Comparison of ENCODE assay signal across 1 cellular context in the genomic region with DNA sequence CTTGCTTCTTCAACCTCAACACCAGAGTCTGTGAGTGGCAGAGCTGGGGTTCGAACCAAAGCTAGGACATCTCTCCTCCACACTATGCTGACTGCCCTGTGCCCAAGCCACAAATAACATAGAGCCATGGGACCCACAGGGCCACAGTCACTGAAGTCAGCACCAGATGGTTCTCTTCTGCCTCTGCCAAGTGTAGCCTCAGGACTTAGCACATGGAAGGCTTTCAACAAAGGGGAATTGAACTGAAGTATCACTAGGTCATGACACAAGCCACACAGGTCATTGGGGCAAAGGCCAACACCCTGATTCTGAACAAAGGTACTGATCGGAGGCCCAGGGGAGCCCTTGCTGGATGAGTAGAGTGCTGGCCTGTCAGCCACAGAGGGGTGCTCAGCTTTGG.
TF ChIP-seq lines count a peak whose summit lies in the region.

No MANE protein-coding gene starts in this region.

TF ChIP-seq in HepG2, 621 proteins besides CTCF, POLR2A, EP300 and RAD21 (continued from another document):
- TF ChIP-seq CREB1 (IDR thresholded peaks at IDR 0.05) (no peak), CREB1 (CRISPR knock-in tag; IDR thresholded peaks at IDR 0.05) (no peak), ZNF326 (CRISPR knock-in tag; IDR thresholded peaks at IDR 0.05; ENCODE audit: borderline replicate concordance) (no peak), ZBTB42 (CRISPR knock-in tag; IDR thresholded peaks at IDR 0.05) (no peak), HNF4A (CRISPR knock-in tag; IDR thresholded peaks at IDR 0.05) (peak; percentile 83), MAX (IDR thresholded peaks at IDR 0.05) (peak; percentile 47), SP2 (CRISPR knock-in tag; IDR thresholded peaks at IDR 0.05) (no peak), RARA (CRISPR knock-in tag; IDR thresholded peaks at IDR 0.05) (peak; percentile 83), NFYB (CRISPR knock-in tag; IDR thresholded peaks at IDR 0.05) (no peak), KMT2B (CRISPR knock-in tag; IDR thresholded peaks at IDR 0.05) (0 out of 2 replicates have a peak, but pooled peaks have one; percentile 10), NCOR1 (IDR thresholded peaks at IDR 0.05; ENCODE audit: borderline replicate concordance, low read length) (no peak), KLF15 (CRISPR knock-in tag; IDR thresholded peaks at IDR 0.05; ENCODE audit: borderline replicate concordance) (no peak), ZNF563 (CRISPR knock-in tag; IDR thresholded peaks at IDR 0.05) (no peak), MED1 (CRISPR knock-in tag; IDR thresholded peaks at IDR 0.05) (0 out of 2 replicates have a peak, but pooled peaks have one; percentile 3), ZNF275 (CRISPR knock-in tag; IDR thresholded peaks at IDR 0.05; ENCODE audit: borderline replicate concordance) (no peak), ZNF274 (CRISPR knock-in tag; IDR thresholded peaks at IDR 0.05) (no peak), ISL2 (CRISPR knock-in tag; IDR thresholded peaks at IDR 0.05) (0 out of 2 replicates have a peak, but pooled peaks have one; percentile 22), ZNF3 (CRISPR knock-in tag; IDR thresholded peaks at IDR 0.05) (no peak)
- TF ChIP-seq, protein P1, sequence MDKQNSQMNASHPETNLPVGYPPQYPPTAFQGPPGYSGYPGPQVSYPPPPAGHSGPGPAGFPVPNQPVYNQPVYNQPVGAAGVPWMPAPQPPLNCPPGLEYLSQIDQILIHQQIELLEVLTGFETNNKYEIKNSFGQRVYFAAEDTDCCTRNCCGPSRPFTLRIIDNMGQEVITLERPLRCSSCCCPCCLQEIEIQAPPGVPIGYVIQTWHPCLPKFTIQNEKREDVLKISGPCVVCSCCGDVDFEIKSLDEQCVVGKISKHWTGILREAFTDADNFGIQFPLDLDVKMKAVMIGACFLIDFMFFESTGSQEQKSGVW (CRISPR knock-in tag; IDR thresholded peaks at IDR 0.05; ENCODE audit: borderline replicate concordance): no peak
TF ChIP-seq in HepG2: peak in this region for 44.
